Comparison of ENCODE assay signal across 8 cellular contexts in genomic region chr2:30115141-30115980, GRCh38. TPM values are rescaled to one million over a fixed set of nuclear protein-coding genes. Genes with fewer than 3 reads are reported as not detected.
DNase-seq lines count a peak whose midpoint lies in the region; ATAC-seq and TF ChIP-seq lines count a peak whose summit lies in the region.

No MANE protein-coding gene starts in this region.

- in situ Hi-C loops in astrocyte of the cerebellum (cut with HindIII; ENCODE audit: low sequenced_read_pairs), result no loop called here

- TF ChIP-seq CTCF in astrocyte of the cerebellum (IDR thresholded peaks at IDR 0.05; ENCODE audit: low read depth, low read length, missing control alignments) (peak; percentile 99), sigmoid colon (IDR thresholded peaks at IDR 0.05) (peak; percentile 84 to 95 (median 85))

- WGBS in sigmoid colon, 2 donors, result 58 to 60% methylated on average over 19 of the region's 19 CpGs

- intact Hi-C loops in sigmoid colon (cut with DNase I), result loop anchor here (1.0 kb wide), 1 partner anchor 24 kb away; no protein-coding TSS in a partner anchor

- TF ChIP-seq EP300 in sigmoid colon (IDR thresholded peaks at IDR 0.05), result no peak

- no peaks in the 10 kb centered on the region for H3K36me3 ChIP-seq in sigmoid colon

- H3K4me3 ChIP-seq in astrocyte of the cerebellum (ENCODE audit: low read depth, low read length), result no peak overlapping the region
- H3K4me3 ChIP-seq in sigmoid colon, result no peak overlapping the region

- no peaks in the 10 kb centered on the region for H3K9me3 ChIP-seq in sigmoid colon

- no peak overlapping the region for H3K27ac ChIP-seq in sigmoid colon

- peaks cover 0 to 4% (median 0%) of the 10 kb centered on the region in 4 donors for H3K4me1 ChIP-seq in sigmoid colon

- TF ChIP-seq POLR2A in sigmoid colon (IDR thresholded peaks at IDR 0.05), result no peak

- no peaks in the 10 kb centered on the region for H3K27me3 ChIP-seq in sigmoid colon

- DNase-seq in SIG-M5 treated with dmso at 0.1 percent for 504 hours (lab: John Stamatoyannopoulos, UW; ENCODE audit: unreplicated experiment) (peak; percentile 66), SIG-M5 (lab: John Stamatoyannopoulos, UW) (no peak), NCI-H1105 (lab: John Stamatoyannopoulos, UW) (peak; percentile 34), SW 1271 (lab: John Stamatoyannopoulos, UW) (peak; percentile 57 to 80), astrocyte of the cerebellum (ENCODE audit: low read depth) (peak; percentile 75), hepatic stellate cell (ENCODE audit: low spot score) (peak; percentile 71), sigmoid colon (peak; percentile 88)

- no peak for ATAC-seq in HG03139 (IDR thresholded peaks at IDR 0.05; ENCODE audit: unreplicated experiment)

RNA-seq across cellular contexts. Expression of gene YPEL5, which starts 31.4 kb away (rescaled TPM):
- 100 to 1,000 TPM; 116 to 155 (median 139) TPM for total RNA-seq in sigmoid colon
- polyA plus RNA-seq in sigmoid colon, result 100 to 1,000 TPM in 1 of 3 donors, 10 to 100 TPM in 2; 36.9 to 132 (median 93.7) TPM
